Comparison of ENCODE assay signal across 20 cellular contexts in genomic region chr2:85104228-85104627, GRCh38.
"Had no signal": no experiment of that assay in that cellular context is flagged by ENCODE, and none has a peak within 500 bp of the region (broad histone marks: within the 10 kb centered on the region; RNA-seq: fewer than 3 reads in every experiment).

No MANE protein-coding gene starts in this region.

- ATAC-seq: foreskin keratinocyte, heart right ventricle, left cardiac atrium, left lung, left ventricle myocardium superior, lower lobe of right lung, mucosa of descending colon had no signal

- H3K4me3 ChIP-seq: colonic mucosa, esophagus muscularis mucosa, heart right ventricle, left lung, lower lobe of right lung, mucosa of descending colon had no signal

- H3K36me3 Mint-ChIP-seq: mesothelial cell of epicardium had no signal

- H3K4me3 Mint-ChIP-seq: dendritic cell treated with granulocyte-macrophage colony-stimulating factor and Interleukin-4, amounts not matched to agents 40 ng/mL and 50 ng/mL, for 4 days; mesothelial cell of epicardium had no signal

- H3K9me3 Mint-ChIP-seq: dendritic cell treated with granulocyte-macrophage colony-stimulating factor and Interleukin-4, amounts not matched to agents 40 ng/mL and 50 ng/mL, for 4 days; mesothelial cell of epicardium had no signal

- H3K36me3 ChIP-seq: colonic mucosa, esophagus muscularis mucosa, heart right ventricle, left lung, lower lobe of right lung had no signal

- H3K27me3 ChIP-seq: colonic mucosa, esophagus muscularis mucosa, foreskin keratinocyte, left lung had no signal

- DNase-seq: central memory CD4-positive, alpha-beta T cell; cerebellar nuclear complex; colonic mucosa; cortex of kidney; effector CD8-positive, alpha-beta T cell; foreskin keratinocyte; glutamatergic neuron; head of caudate nucleus; heart right ventricle; hippocampal formation; islet precursor cell; left cardiac atrium; left lung; left ventricle myocardium superior; lower lobe of right lung; mesenchymal stem cell; mucosa of descending colon had no signal

- H3K27ac ChIP-seq: colonic mucosa, esophagus muscularis mucosa, foreskin keratinocyte, heart right ventricle, left lung, lower lobe of right lung had no signal

- H3K4me1 ChIP-seq: colonic mucosa, esophagus muscularis mucosa, foreskin keratinocyte, heart right ventricle, left lung, lower lobe of right lung had no signal

- H3K9me3 ChIP-seq: colonic mucosa, esophagus muscularis mucosa, heart right ventricle, left lung, lower lobe of right lung, mucosa of descending colon had no signal

- H3K27ac Mint-ChIP-seq: dendritic cell treated with granulocyte-macrophage colony-stimulating factor and Interleukin-4, amounts not matched to agents 40 ng/mL and 50 ng/mL, for 4 days; mesothelial cell of epicardium had no signal
